In the genomic region with DNA sequence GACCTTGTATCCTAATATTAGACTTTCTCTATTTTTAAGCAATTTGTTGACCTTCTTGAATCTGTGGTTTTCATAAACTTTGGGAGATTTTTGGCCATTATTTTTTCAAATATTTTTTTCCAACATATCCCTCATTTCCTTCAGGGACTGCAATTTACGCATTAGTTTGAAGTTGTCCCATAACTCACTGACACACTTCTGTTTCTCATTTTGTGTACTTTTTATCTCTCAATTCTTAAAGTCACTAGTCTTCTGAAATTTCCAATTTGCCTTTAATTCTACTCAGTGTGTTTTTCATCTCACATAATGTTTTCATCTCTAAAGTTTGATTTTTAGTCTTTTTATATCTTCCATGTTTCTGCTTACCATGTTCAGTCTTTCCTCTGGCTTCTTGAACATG, we compare ENCODE assay signal across 20 cellular contexts.
"Had no signal": no experiment of that assay in that cellular context is flagged by ENCODE, and none has a peak within 500 bp of the region (broad histone marks: within the 10 kb centered on the region; RNA-seq: fewer than 3 reads in every experiment).

No MANE protein-coding gene starts in this region.

- H3K27ac ChIP-seq: HL-60, KMS-11 had no signal

- H3K9me3 ChIP-seq: SK-N-SH had no signal

- DNase-seq: Kasumi-1, MM.1S, MV-4-11, NCI-H1048, NCI-H1105, NCI-H1417, NCI-H1436 treated with DMSO at 0.1 percent for 48 hours, NCI-H1694, NCI-H187 treated with DMSO at 0.1 percent for 48 hours, NCI-H2029 treated with DMSO at 0.1 percent for 48 hours, NCI-H526 treated with DMSO at 0.1 percent for 48 hours, NCI-H748 treated with DMSO at 0.1 percent for 48 hours, Right ventricle myocardium superior, RPMI8226, SIG-M5, SK-N-SH, SW 1271 had no signal

- ATAC-seq: K562 had no signal

- H3K9ac ChIP-seq: KMS-11, SK-N-SH had no signal

- H3K4me2 ChIP-seq: KMS-11, SK-N-SH had no signal

- H3K4me3 ChIP-seq: K562 had no signal
